In genomic region chr2:238426568-238427434, GRCh38 we compare ENCODE assay signal across 8 cellular contexts. TPM values are rescaled to one million over a fixed set of nuclear protein-coding genes. Genes with fewer than 3 reads are reported as not detected.
DNase-seq lines count a peak whose midpoint lies in the region; ATAC-seq and TF ChIP-seq lines count a peak whose summit lies in the region.

Gene ASB1, plus strand, starts transcription at chr2:238426927. Its CDS starts 144 bp downstream, at chr2:238427071.

- H3K4me3 ChIP-seq in coronary artery (peak within 1 kb of the TSS; percentile 87), left lung (peak within 1 kb of the TSS; percentile 93 to 97)

- ATAC-seq in GM18867 (IDR thresholded peaks at IDR 0.05; ENCODE audit: unreplicated experiment) (peak; percentile 85), HG03097 (IDR thresholded peaks at IDR 0.05; ENCODE audit: low FRiP score, unreplicated experiment) (peak; percentile 79), left lung (peak; percentile 93)

- TF ChIP-seq CTCF in coronary artery (IDR thresholded peaks at IDR 0.05) (no peak), left lung (IDR thresholded peaks at IDR 0.05) (no peak)

- DNase-seq in AG08396 (ENCODE audit: low spot score) (peak; percentile 92), NCI-H446 (lab: John Stamatoyannopoulos, UW) (peak; percentile 27 to 77), coronary artery (ENCODE audit: low spot score) (peak; percentile 84), left lung (peak; percentile 77 to 95)
- peak; percentile 80 for DNase-seq in activated CD4-positive, alpha-beta T cell treated with anti-CD3 and anti-CD28 coated beads for 48 hours
- peak; percentile 78 for DNase-seq in stimulated activated CD4-positive, alpha-beta T cell treated with anti-CD3 and anti-CD28 coated beads, Interleukin-4, amount 100 ng/mL, for 1 hour

- H3K9me3 ChIP-seq in left lung = peaks cover 0 to 4% of the 10 kb centered on the region in 2 donors

- H3K27me3 ChIP-seq in left lung = no peaks in the 10 kb centered on the region

- intact Hi-C loops in left lung (cut with DNase I) = no loop called here

- peaks cover 10 to 30% of the 10 kb centered on the region in 2 donors for H3K4me1 ChIP-seq in left lung

- H3K36me3 ChIP-seq in left lung = peaks cover 0 to 10% of the 10 kb centered on the region in 2 donors

- H3K27ac ChIP-seq in coronary artery (peak within 1 kb of the TSS; percentile 83 to 93), left lung (peak within 1 kb of the TSS; percentile 92 to 98)

RNA-seq across cellular contexts. Expression of gene ASB1, which starts in this region (rescaled TPM):
- 10 to 100 TPM; 16.6 to 27.0 TPM for total RNA-seq in left lung

Comparison
In these comparisons a context has a peak if more than half of its experiments do, and no peak if none do; other contexts are left out.
1. Peak in every context shown above with its lines: DNase-seq, ATAC-seq, H3K4me3 ChIP-seq and H3K27ac ChIP-seq.